Comparison of ENCODE assay signal across 30 cellular contexts in the genomic region with DNA sequence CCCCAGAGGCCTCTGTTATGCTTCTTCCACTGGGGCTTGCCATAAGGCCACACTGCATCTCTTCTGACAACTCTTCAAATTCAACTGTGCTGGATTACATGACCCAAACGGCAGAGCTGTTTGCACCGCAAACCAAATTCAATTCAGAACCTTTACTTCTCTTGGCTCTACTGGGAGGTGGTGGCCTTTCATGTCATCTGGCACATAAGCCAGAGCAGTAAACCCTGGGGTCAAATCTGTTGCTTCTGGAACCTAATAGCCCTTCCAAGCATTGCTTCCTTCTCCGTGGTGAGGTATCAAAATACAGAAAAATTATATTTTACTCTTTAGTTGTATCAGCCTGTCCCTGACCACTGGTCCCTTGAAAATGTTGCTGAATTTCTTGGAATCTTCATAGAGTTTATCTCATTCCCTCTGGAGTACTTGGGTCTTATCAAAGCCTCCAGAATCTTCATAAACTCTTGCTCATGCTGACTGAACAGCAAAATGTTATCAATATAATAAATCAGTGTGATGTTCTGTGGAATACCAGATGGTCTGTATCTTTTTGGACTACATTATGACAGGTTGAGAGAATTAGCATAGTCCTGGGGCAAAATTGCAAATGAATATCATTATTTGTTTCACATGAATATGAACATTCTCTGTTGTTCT.
"Had no signal": no experiment of that assay in that cellular context is flagged by ENCODE, and none has a peak within 500 bp of the region (broad histone marks: within the 10 kb centered on the region; RNA-seq: fewer than 3 reads in every experiment).

No MANE protein-coding gene starts in this region.

- H3K4me3 ChIP-seq: colonic mucosa, esophagus squamous epithelium, lower lobe of right lung, mucosa of descending colon, spleen, testis, transverse colon had no signal

- H3K36me3 Mint-ChIP-seq: activated naive CD8-positive, alpha-beta T cell treated with anti-CD3 and anti-CD28 coated beads for 36 hours; natural killer cell treated with Interleukin-12 subunit alpha and Interleukin-12 subunit beta and Interleukin-15 and Interleukin-18, amount 100 ng/mL, for 72 hours had no signal

- H3K36me3 ChIP-seq: colonic mucosa, esophagus squamous epithelium, lower lobe of right lung, neutrophil, spleen, transverse colon, WERI-Rb-1 had no signal

- H3K4me1 Mint-ChIP-seq: activated naive CD8-positive, alpha-beta T cell treated with anti-CD3 and anti-CD28 coated beads for 36 hours; central memory CD8-positive, alpha-beta T cell; T-helper 17 cell had no signal

- H3K9me3 ChIP-seq: colonic mucosa, esophagus squamous epithelium, lower lobe of right lung, mucosa of descending colon, neutrophil, spleen, testis, transverse colon had no signal

- H3K27me3 Mint-ChIP-seq: central memory CD8-positive, alpha-beta T cell; T-helper 17 cell had no signal

- H3K27ac Mint-ChIP-seq: activated naive CD4-positive, alpha-beta T cell treated with anti-CD3 and anti-CD28 coated beads for 36 hours; activated naive CD8-positive, alpha-beta T cell treated with anti-CD3 and anti-CD28 coated beads for 36 hours; activated T-helper 1 cell treated with anti-CD3 and anti-CD28 coated beads, Interleukin-12 subunit alpha, Interleukin-12 subunit beta, Interleukin-2, Interleukin-4 antibody, amounts not matched to agents 30 ng/mL and 10 ng/mL and 1 ng/mL, durations not matched to agents 14 hours and 24 hours and 36 hours; natural killer cell treated with Interleukin-12 subunit alpha and Interleukin-12 subunit beta and Interleukin-15 and Interleukin-18, amount 100 ng/mL, for 72 hours; T-helper 17 cell had no signal

- FAIRE-seq: endometrium, frontal cortex, islet of Langerhans, urothelium cell line had no signal

- H3K27ac ChIP-seq: colonic mucosa, epithelial cell of prostate, esophagus squamous epithelium, lower lobe of right lung, neutrophil, spleen, testis, transverse colon, WERI-Rb-1 had no signal

- ATAC-seq: activated CD4-positive, CD25-positive, alpha-beta regulatory T cell treated with anti-CD3 and anti-CD28 coated beads, Interleukin-2, amount 50 U/mL, for 24 hours; lower lobe of right lung; mucosa of descending colon; natural killer cell treated with Interleukin-12 subunit alpha and Interleukin-12 subunit beta and Interleukin-15 and Interleukin-18, amount 100 ng/mL, for 72 hours; stimulated activated naive CD8-positive, alpha-beta T cell treated with anti-CD3 and anti-CD28 coated beads, Interleukin-15, Interleukin-2, amounts not matched to agents 100 U/mL and 50 U/mL, for 24 hours; T-helper 17 cell had no signal

- H3K4me3 Mint-ChIP-seq: activated naive CD4-positive, alpha-beta T cell treated with anti-CD3 and anti-CD28 coated beads for 36 hours; activated naive CD8-positive, alpha-beta T cell treated with anti-CD3 and anti-CD28 coated beads for 36 hours; activated T-helper 1 cell treated with anti-CD3 and anti-CD28 coated beads, Interleukin-12 subunit alpha, Interleukin-12 subunit beta, Interleukin-2, Interleukin-4 antibody, amounts not matched to agents 30 ng/mL and 10 ng/mL and 1 ng/mL, durations not matched to agents 14 hours and 24 hours and 36 hours; central memory CD8-positive, alpha-beta T cell; natural killer cell treated with Interleukin-12 subunit alpha and Interleukin-12 subunit beta and Interleukin-15 and Interleukin-18, amount 100 ng/mL, for 72 hours; T-helper 17 cell had no signal

- DNase-seq: activated CD4-positive, alpha-beta T cell treated with anti-CD3 and anti-CD28 coated beads for 48 hours; activated CD4-positive, alpha-beta T cell treated with anti-CD3 and anti-CD28 coated beads, Interleukin-2, amount 50 U/mL, for 48 hours; activated CD8-positive, alpha-beta memory T cell treated with anti-CD3 and anti-CD28 coated beads, Interleukin-2, amount 50 U/mL, for 4 hours; activated effector memory CD4-positive, alpha-beta T cell treated with anti-CD3 and anti-CD28 coated beads, Interleukin-2, amount 50 U/mL, for 16 hours; activated naive CD4-positive, alpha-beta T cell treated with anti-CD3 and anti-CD28 coated beads for 36 hours; activated naive CD8-positive, alpha-beta T cell treated with anti-CD3 and anti-CD28 coated beads for 36 hours; activated T-cell treated with anti-CD3 and anti-CD28 coated beads, Interleukin-2, amount 50 U/mL, for 1 hour; colonic mucosa; effector CD8-positive, alpha-beta T cell; esophagus squamous epithelium; lower lobe of right lung; mesenchymal stem cell; mucosa of descending colon; spleen; stimulated activated naive CD8-positive, alpha-beta T cell treated with anti-CD3 and anti-CD28 coated beads, Interleukin-15, Interleukin-2, amounts not matched to agents 100 U/mL and 50 U/mL, for 24 hours; T-helper 17 cell; T1000; testis; transverse colon; WERI-Rb-1 had no signal

- H3K4me1 ChIP-seq: colonic mucosa, esophagus squamous epithelium, lower lobe of right lung, spleen, testis, transverse colon had no signal

- H3K9me3 Mint-ChIP-seq: activated naive CD4-positive, alpha-beta T cell treated with anti-CD3 and anti-CD28 coated beads for 36 hours; activated T-helper 1 cell treated with anti-CD3 and anti-CD28 coated beads, Interleukin-12 subunit alpha, Interleukin-12 subunit beta, Interleukin-2, Interleukin-4 antibody, amounts not matched to agents 30 ng/mL and 10 ng/mL and 1 ng/mL, durations not matched to agents 14 hours and 24 hours and 36 hours; central memory CD8-positive, alpha-beta T cell; natural killer cell treated with Interleukin-12 subunit alpha and Interleukin-12 subunit beta and Interleukin-15 and Interleukin-18, amount 100 ng/mL, for 72 hours had no signal

- H3K27me3 ChIP-seq: colonic mucosa, esophagus squamous epithelium, neutrophil, spleen, testis, transverse colon had no signal
